ENCODE assay signal across 10 cellular contexts in genomic region chr18:73181-73777, GRCh38. TPM values are rescaled to one million over a fixed set of nuclear protein-coding genes. Genes with fewer than 3 reads are reported as not detected.
DNase-seq lines count a peak whose midpoint lies in the region; ATAC-seq and TF ChIP-seq lines count a peak whose summit lies in the region.
"Not testable (repeated sequence)": the region's sequence is repeated elsewhere in the genome, so short reads cannot be mapped to it uniquely, and the experiment has no call there.
"Had no signal": no experiment of that assay in that cellular context is flagged by ENCODE, and none has a peak within 500 bp of the region (broad histone marks: within the 10 kb centered on the region; RNA-seq: fewer than 3 reads in every experiment).

No MANE protein-coding gene starts in this region.

- H3K27me3 ChIP-seq in PC-3 (ENCODE audit: low read length), result not testable (repeated sequence)
- H3K27me3 ChIP-seq in left lung, result peaks cover 0 to 21% of the 10 kb centered on the region in 2 donors

- H3K36me3 ChIP-seq in PC-3 (ENCODE audit: low read depth, low read length); left lung: not testable (repeated sequence)

- BruUV-seq in PC-3 (replicated peaks; lab: Mats Ljungman, UMichigan), result not testable (repeated sequence)

- CTCF ChIA-PET in PC-3 (lab: Charles Lee), result not testable (repeated sequence)

- not testable (repeated sequence) for H3K79me2 ChIP-seq in PC-3 (ENCODE audit: low read length)

- peak; percentile 53; the same call in 1 of the 2 replicates for TF ChIP-seq RAD21 in Ishikawa (IDR thresholded peaks at IDR 0.05; ENCODE audit: low read depth)

- not testable (repeated sequence) for H3K4me1 ChIP-seq in PC-3 (ENCODE audit: insufficient read depth, low read length); left lung

- POLR2A ChIA-PET in PC-3 (lab: Charles Lee; ENCODE audit: unreplicated experiment), result not testable (repeated sequence)

- intact Hi-C loops in PC-3 (cut with micrococcal nuclease); left lung (cut with DNase I): not testable (repeated sequence)

- H3K4me3 ChIP-seq in GM12865 (ENCODE audit: low read depth, low read length); PC-3 (ENCODE audit: low read length); WI38 (ENCODE audit: low read depth, low read length); epithelial cell of esophagus (ENCODE audit: low read length); left lung: not testable (repeated sequence)

- not testable (repeated sequence) for H2AFZ ChIP-seq in PC-3 (ENCODE audit: low read length)

- H3K27ac ChIP-seq in C4-2B, result peak overlapping the region; percentile 47
- not testable (repeated sequence) for H3K27ac ChIP-seq in PC-3 (ENCODE audit: low read length); left lung

- H3K9me2 ChIP-seq in PC-3 (replicated peaks; ENCODE audit: low read length), result not testable (repeated sequence)

- H3K4me2 ChIP-seq in PC-3 (ENCODE audit: low read length), result not testable (repeated sequence)

- not testable (repeated sequence) for H4K20me1 ChIP-seq in PC-3 (ENCODE audit: low read length)

- not testable (repeated sequence) for H3K9ac ChIP-seq in PC-3 (ENCODE audit: low read length)

- H3K9me3 ChIP-seq in PC-3 (ENCODE audit: low read length); left lung: not testable (repeated sequence)

- not testable (repeated sequence) for H3F3A ChIP-seq in PC-3 (ENCODE audit: low read length, unreplicated experiment)

- peak; percentile 95 for TF ChIP-seq CTCF in C4-2B (conservative IDR thresholded peaks at IDR 0.05)
- TF ChIP-seq CTCF in GM12865 (IDR thresholded peaks at IDR 0.05; ENCODE audit: insufficient read depth, low read depth, low read length, missing control alignments), result peak; percentile 12
- peak; percentile 28; the same call in 1 of the 2 replicates for TF ChIP-seq CTCF in PC-3 (conservative IDR thresholded peaks at IDR 0.05; ENCODE audit: low read depth, low read length)
- peak; percentile 15; the same call in 1 of the 2 replicates for TF ChIP-seq CTCF in WI38 (IDR thresholded peaks at IDR 0.05; ENCODE audit: low read depth, low read length)
- TF ChIP-seq CTCF in epithelial cell of esophagus (IDR thresholded peaks at IDR 0.05; ENCODE audit: insufficient read depth, low read depth, low read length, missing control alignments); left lung (IDR thresholded peaks at IDR 0.05): not testable (repeated sequence)

- not testable (repeated sequence) for TF ChIP-seq EP300 in Ishikawa (IDR thresholded peaks at IDR 0.05; ENCODE audit: borderline replicate concordance)

- ATAC-seq in PC-3, result not testable (repeated sequence)
- ATAC-seq in left lung, result peak; percentile 36

- not testable (repeated sequence) for DNase-seq in GM12865 (ENCODE audit: low read depth); PC-3; left lung
- DNase-seq in epithelial cell of esophagus (ENCODE audit: low read depth), result peak; percentile 8

RNA-seq across cellular contexts. Expression of gene TUBB8B, which starts 23.9 kb away (rescaled TPM):
- total RNA-seq in PC-3 (2014; rRNA removed), result not detected in 2 replicates
- total RNA-seq in left lung, result not detected
- total RNA-seq: Daoy, Right ventricle myocardium superior, T-cell had no signal
